In genomic region chr4:115668396-115668795, GRCh38 we compare ENCODE assay signal across 8 cellular contexts.
"Had no signal": no experiment of that assay in that cellular context is flagged by ENCODE, and none has a peak within 500 bp of the region (broad histone marks: within the 10 kb centered on the region; RNA-seq: fewer than 3 reads in every experiment).

No MANE protein-coding gene starts in this region.

- H3K9me3 Mint-ChIP-seq: GM23338, H9 had no signal

- H3K36me3 ChIP-seq: HAP-1 had no signal

- H3K27ac Mint-ChIP-seq: GM23338, H9, HFFc6 had no signal

- H3K4me2 ChIP-seq: GM23338 had no signal

- H2AFZ ChIP-seq: GM23248, GM23338 had no signal

- H3K9me3 ChIP-seq: HAP-1 had no signal

- H3K27ac ChIP-seq: GM23248 had no signal

- H3K9ac ChIP-seq: GM23248 had no signal

- H3K4me3 Mint-ChIP-seq: GM23338, H9, HFFc6 had no signal

- DNase-seq: GM23248, GOT3, H7, H9, HCEC 1CT, HFFc6 had no signal

- H3K4me3 ChIP-seq: GM23248, GM23338, HAP-1 had no signal
